16 cellular contexts compared by ENCODE assay signal in genomic region chr12:123690191-123690840, GRCh38. TPM values are rescaled to one million over a fixed set of nuclear protein-coding genes. Genes with fewer than 3 reads are reported as not detected.
DNase-seq lines count a peak whose midpoint lies in the region; ATAC-seq and TF ChIP-seq lines count a peak whose summit lies in the region.
"Had no signal": no experiment of that assay in that cellular context is flagged by ENCODE, and none has a peak within 500 bp of the region (broad histone marks: within the 10 kb centered on the region; RNA-seq: fewer than 3 reads in every experiment).

No MANE protein-coding gene starts in this region.

- H3K27ac ChIP-seq in VCaP, result peak overlapping the region; percentile 98
- H3K27ac ChIP-seq in prostate gland, result peak overlapping the region; percentile 59 to 85
- H3K27ac ChIP-seq: GM23248 had no signal

- H3K4me3 ChIP-seq in LNCaP clone FGC (ENCODE audit: low read depth, low read length) (no peak overlapping the region), prostate gland (no peak overlapping the region)
- H3K4me3 ChIP-seq: GM23248 had no signal

- no peaks in the 10 kb centered on the region for H3K9me3 ChIP-seq in prostate gland
- H3K9me3 ChIP-seq: Caco-2 had no signal

- peaks cover 14% of the 10 kb centered on the region for H3K4me1 ChIP-seq in prostate gland (replicated peaks)
- H3K4me1 ChIP-seq: Caco-2 had no signal

- H3K27me3 ChIP-seq in prostate gland (replicated peaks; ENCODE audit: insufficient read depth), result no peaks in the 10 kb centered on the region

- H3K36me3 ChIP-seq in prostate gland, result no peaks in the 10 kb centered on the region

- intact Hi-C loops in prostate gland (cut with DNase I), result no loop called here

- WGBS in prostate gland, result 55% methylated on average over 8 of the region's 8 CpGs

- DNase-seq in LNCaP clone FGC (ENCODE audit: low read depth), result peak; percentile 94
- peak; percentile 73 for DNase-seq in prostate gland (ENCODE audit: low spot score)
- DNase-seq in OCI-M1 (lab: John Stamatoyannopoulos, UW), result no peak
- DNase-seq in HuH-7.5 (ENCODE audit: low spot score), result no peak
- DNase-seq: C1 segment of cervical spinal cord; Caco-2; CD4-positive, CD25-positive, alpha-beta regulatory T cell; CD8-positive, alpha-beta T cell; DMS153; DND-41; GM23248; H7; HCEC 1CT had no signal

- no peak for TF ChIP-seq POLR2A in prostate gland (IDR thresholded peaks at IDR 0.05)

- ATAC-seq in esophagus mucosa, result peak; percentile 29
- no peak for ATAC-seq in HG03135 (IDR thresholded peaks at IDR 0.05; ENCODE audit: unreplicated experiment)
- ATAC-seq: CD8-positive, alpha-beta T cell had no signal

- TF ChIP-seq CTCF in LNCaP clone FGC (IDR thresholded peaks at IDR 0.05; ENCODE audit: control insufficient read depth, extremely low read depth, insufficient read depth) (no peak), VCaP (conservative IDR thresholded peaks at IDR 0.05) (no peak), prostate gland (IDR thresholded peaks at IDR 0.05) (no peak)

RNA-seq across cellular contexts. Expression of gene TCTN2, which starts 19.4 kb away (rescaled TPM):
- total RNA-seq in esophagus mucosa (4.9 TPM), prostate gland (10 to 100 TPM; 15.2 to 20.7 TPM)

RNA-seq across cellular contexts. Expression of gene ATP6V0A2, which starts 21.8 kb away (rescaled TPM):
- 12.8 TPM for total RNA-seq in esophagus mucosa
- 10 to 100 TPM; 23.7 to 24.5 TPM for total RNA-seq in prostate gland

RNA-seq across cellular contexts. Expression of gene GTF2H3, which starts 56.7 kb away (rescaled TPM):
- total RNA-seq in esophagus mucosa (31.5 TPM), prostate gland (10 to 100 TPM; 28.0 to 50.1 TPM)

RNA-seq across cellular contexts. Expression of gene EIF2B1, which starts 56.8 kb away (rescaled TPM):
- total RNA-seq in esophagus mucosa (42.7 TPM), prostate gland (100 to 1,000 TPM in 1 of 2 donors, 10 to 100 TPM in 1; 98.7 to 122 TPM)

Comparison
In these comparisons a context has a peak if more than half of its experiments do, and no peak if none do; other contexts are left out.
1. DNase-seq: peak in LNCaP clone FGC (single experiment) and prostate gland (single experiment); none in OCI-M1 (single experiment) and HuH-7.5 (single experiment).